13 cellular contexts compared by ENCODE assay signal in the genomic region with DNA sequence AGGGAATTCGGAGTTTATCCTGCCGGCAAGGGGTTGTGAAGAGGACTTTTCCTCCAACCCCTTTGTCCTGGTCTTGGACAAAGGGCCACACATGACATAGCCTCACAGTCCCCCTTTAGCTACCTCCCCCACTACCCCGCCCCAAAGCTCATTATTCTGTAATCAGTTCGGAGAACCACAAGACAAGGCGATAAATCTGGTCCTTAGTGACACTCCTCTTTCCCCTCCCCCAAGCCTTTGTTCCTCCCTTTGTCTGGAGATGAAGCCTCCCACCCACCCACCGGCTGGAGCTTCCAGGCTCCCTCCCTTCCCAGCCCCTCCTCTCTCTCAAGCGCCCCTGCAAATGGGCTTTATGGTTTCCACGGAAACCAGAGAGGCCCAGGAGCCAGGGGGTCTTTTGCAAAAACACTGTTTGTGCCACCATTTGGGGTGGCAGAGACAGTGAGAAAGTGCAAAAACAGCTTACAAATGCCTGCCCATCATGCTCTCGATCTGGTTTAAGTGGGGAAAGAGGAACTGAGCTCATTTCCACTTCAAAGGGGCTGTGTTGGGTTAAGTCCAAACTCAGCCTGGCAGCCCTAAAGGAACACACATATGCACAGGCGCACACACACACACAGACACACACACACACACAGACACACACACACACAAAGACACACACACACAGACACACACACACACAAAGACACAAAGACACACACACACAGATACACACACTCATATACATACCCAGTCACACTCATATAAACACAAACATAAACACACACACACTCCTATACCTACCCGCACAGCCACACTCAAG. TPM values are rescaled to one million over a fixed set of nuclear protein-coding genes. Genes with fewer than 3 reads are reported as not detected.
A peak's percentile ranks its signal among the peaks of the same experiment; 100 is the strongest.
DNase-seq lines count a peak whose midpoint lies in the region; ATAC-seq and TF ChIP-seq lines count a peak whose summit lies in the region.
"Had no signal": no experiment of that assay in that cellular context is flagged by ENCODE, and none has a peak within 500 bp of the region (broad histone marks: within the 10 kb centered on the region; RNA-seq: fewer than 3 reads in every experiment).

No MANE protein-coding gene starts in this region.

- peak overlapping the region; percentile 73 for H3K27ac ChIP-seq in BLaER1
- H3K27ac ChIP-seq in lung (ENCODE audit: low read depth in 1 of 2, low read length in 1 of 2) = peak overlapping the region; percentile 56 to 57

- H3K27me3 ChIP-seq in BLaER1 (no peaks in the 10 kb centered on the region), lung (ENCODE audit: control insufficient read depth, insufficient read depth) (no peaks in the 10 kb centered on the region)

- peaks cover 15% of the 10 kb centered on the region for H3K4me1 ChIP-seq in BLaER1
- H3K4me1 ChIP-seq in lung (ENCODE audit: control insufficient read depth in 2 of 2, insufficient read depth in 2 of 2, low read length in 2 of 2) = peaks cover 0 to 16% of the 10 kb centered on the region in 2 donors

- H3K4me3 ChIP-seq in BLaER1 (no peak overlapping the region), lung (no peak overlapping the region)

- H3K36me3 ChIP-seq in BLaER1 = no peaks in the 10 kb centered on the region
- no peaks in the 10 kb centered on the region for H3K36me3 ChIP-seq in lung (ENCODE audit: control insufficient read depth in 2 of 2, insufficient read depth in 2 of 2, low read length in 2 of 2)

- peak overlapping the region; percentile 62 for H3K4me2 ChIP-seq in BLaER1

- no peak for ATAC-seq in lung (ENCODE audit: insufficient read depth, low FRiP score)
- ATAC-seq: HCT116; stimulated activated effector memory CD8-positive, alpha-beta T cell treated with anti-CD3 and anti-CD28 coated beads, Interleukin-12 subunit alpha, Interleukin-12 subunit beta, amount 100 ng/mL, for 72 hours had no signal

- peak; percentile 38 for DNase-seq in NCI-H1092 (lab: John Stamatoyannopoulos, UW)
- DNase-seq in dermis microvascular lymphatic vessel endothelial cell (ENCODE audit: low read depth in 2 of 2) = peak; percentile 81 to 83
- DNase-seq in lung (ENCODE audit: low spot score) = no peak
- DNase-seq in hippocampal formation (lab: John Stamatoyannopoulos, UW) = no peak
- no peak for DNase-seq in T-helper 9 cell
- DNase-seq in midbrain (lab: John Stamatoyannopoulos, UW) = no peak
- no peak for DNase-seq in DMS 273 (lab: John Stamatoyannopoulos, UW; ENCODE audit: unreplicated experiment)
- DNase-seq: activated CD4-positive, alpha-beta T cell treated with anti-CD3 and anti-CD28 coated beads for 4 hours; hypothalamus; NCI-H69 had no signal

- 23 to 24% methylated on average over 11 of the region's 11 CpGs for WGBS in lung, 2 donors

- TF ChIP-seq CTCF in lung (IDR thresholded peaks at IDR 0.05; ENCODE audit: control extremely low read depth, extremely low read depth) = no peak

- H3K9ac ChIP-seq in BLaER1 = peak overlapping the region; percentile 72

- no peaks in the 10 kb centered on the region for H4K20me1 ChIP-seq in BLaER1

- H3K9me3 ChIP-seq in BLaER1 = no peaks in the 10 kb centered on the region
- peaks cover 0 to 2% of the 10 kb centered on the region in 2 donors for H3K9me3 ChIP-seq in lung (ENCODE audit: control insufficient read depth in 2 of 2, insufficient read depth in 1 of 2, low read length in 1 of 2)

RNA-seq across cellular contexts. Expression of gene APLNR, which starts 23.6 kb away (rescaled TPM):
- total RNA-seq in dermis microvascular lymphatic vessel endothelial cell = 0.90 and 1.0 TPM in 2 replicates
- 10 to 100 TPM in 1 of 2 donors, 1 to 10 TPM in 1; 8.6 to 93.8 TPM for total RNA-seq in lung
- polyA plus RNA-seq in lung = 1 to 10 TPM in 1 of 2 donors, under 1 TPM in 1; 0.39 to 1.3 TPM

RNA-seq across cellular contexts. Expression of gene LRRC55, which starts 31.7 kb away (rescaled TPM):
- 0.13 TPM in 2 replicates for total RNA-seq in dermis microvascular lymphatic vessel endothelial cell
- 1 to 10 TPM in 1 of 2 donors, under 1 TPM in 1; 0.09 to 2.9 TPM for total RNA-seq in lung
- under 1 TPM; 0.02 to 0.09 TPM for polyA plus RNA-seq in lung

Comparison
In these comparisons a context has a peak if more than half of its experiments do, and no peak if none do; other contexts are left out.
1. DNase-seq: peak in NCI-H1092 (single experiment) and dermis microvascular lymphatic vessel endothelial cell (2 of 2); none in lung (single experiment), hippocampal formation (0 of 2), T-helper 9 cell (single experiment), midbrain (single experiment) and DMS 273 (single experiment).